22 cellular contexts compared by ENCODE assay signal in the genomic region with DNA sequence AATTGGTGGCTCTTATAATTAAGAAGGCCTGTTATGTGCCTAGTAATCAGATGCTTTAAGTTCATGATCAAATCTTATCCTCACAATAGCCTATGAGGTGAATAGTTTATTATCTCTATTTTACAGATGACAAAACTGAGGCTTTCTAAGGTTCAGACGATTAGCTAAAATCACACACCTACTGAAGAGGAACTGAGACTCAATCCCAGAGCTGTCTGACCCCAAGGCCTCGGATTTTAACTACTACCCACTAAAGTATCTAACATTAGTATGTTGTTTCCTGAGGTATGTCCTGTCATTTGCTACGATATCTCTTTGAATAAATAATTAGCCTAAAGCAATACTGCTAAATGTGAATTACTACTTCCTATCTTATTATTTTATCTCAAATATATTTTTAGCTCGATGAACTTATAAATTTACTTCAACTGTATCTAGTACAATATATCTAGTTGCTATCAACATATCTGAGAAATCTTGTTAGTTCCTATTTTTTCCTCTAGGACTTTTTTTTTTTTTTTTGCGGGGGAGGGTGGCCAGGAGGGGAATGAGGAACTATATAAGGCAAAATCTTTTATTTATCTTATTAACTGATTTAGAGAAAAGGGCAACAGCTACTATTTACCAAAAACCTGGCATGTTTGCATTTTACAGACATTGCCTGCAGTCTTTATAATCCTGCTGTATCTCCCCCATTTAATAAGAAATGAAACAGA.
DNase-seq lines count a peak whose midpoint lies in the region; ATAC-seq, FAIRE-seq and TF ChIP-seq lines count a peak whose summit lies in the region.
"Had no signal": no experiment of that assay in that cellular context is flagged by ENCODE, and none has a peak within 500 bp of the region (broad histone marks: within the 10 kb centered on the region; RNA-seq: fewer than 3 reads in every experiment).

No MANE protein-coding gene starts in this region.

- 76% methylated on average over 5 of the region's 5 CpGs for WGBS in esophagus muscularis mucosa

- H3K4me1 ChIP-seq in esophagus muscularis mucosa = peaks cover 0 to 6% (median 3%) of the 10 kb centered on the region in 4 donors

- H3K9me3 Mint-ChIP-seq in activated CD8-positive, alpha-beta memory T cell treated with anti-CD3 and anti-CD28 coated beads, Interleukin-2, amount 10 ng/mL, durations not matched to agents 7 days and 5 days (ENCODE audit: low read depth) = peaks cover 2% of the 10 kb centered on the region
- H3K9me3 Mint-ChIP-seq: dendritic cell treated with granulocyte-macrophage colony-stimulating factor and Interleukin-4, amounts not matched to agents 40 ng/mL and 50 ng/mL, for 4 days had no signal

- H3K36me3 ChIP-seq in esophagus muscularis mucosa = peaks cover 0 to 2% (median under 1%) of the 10 kb centered on the region in 4 donors
- H3K36me3 ChIP-seq: brain microvascular endothelial cell, suprapubic skin had no signal

- H3K9me3 ChIP-seq in esophagus muscularis mucosa = no peaks in the 10 kb centered on the region
- H3K9me3 ChIP-seq: sigmoid colon, suprapubic skin had no signal

- H3K4me3 Mint-ChIP-seq in activated CD8-positive, alpha-beta memory T cell treated with anti-CD3 and anti-CD28 coated beads, Interleukin-2, amount 10 ng/mL, durations not matched to agents 7 days and 5 days = no peak overlapping the region
- H3K4me3 Mint-ChIP-seq: activated CD4-positive, alpha-beta T cell treated with anti-CD3 and anti-CD28 coated beads, Interleukin-2, amount 10 ng/mL, durations not matched to agents 24 days and 14 days; activated naive CD8-positive, alpha-beta T cell treated with anti-CD3 and anti-CD28 coated beads for 36 hours; activated T-cell treated with anti-CD3 and anti-CD28 coated beads, Interleukin-2, amount 50 U/mL, for 24 hours; dendritic cell treated with granulocyte-macrophage colony-stimulating factor and Interleukin-4, amounts not matched to agents 40 ng/mL and 50 ng/mL, for 4 days had no signal

- TF ChIP-seq CTCF in GM20000 (IDR thresholded peaks at IDR 0.05; ENCODE audit: extremely low read depth, missing control alignments) (no peak), esophagus muscularis mucosa (IDR thresholded peaks at IDR 0.05) (no peak)

- FAIRE-seq in GM12891 (lab: Jason Lieb, UNC) = no peak
- FAIRE-seq: D721Med had no signal

- H3K27ac ChIP-seq in esophagus muscularis mucosa (replicated peaks in 1 of 4) = no peak overlapping the region
- H3K27ac ChIP-seq: brain microvascular endothelial cell, sigmoid colon, suprapubic skin had no signal

- no peak for TF ChIP-seq POLR2A in GM12891 (IDR thresholded peaks at IDR 0.05; ENCODE audit: low read depth, low read length)
- TF ChIP-seq POLR2A in esophagus muscularis mucosa (IDR thresholded peaks at IDR 0.05; ENCODE audit: low read depth) = no peak

- H3K27ac Mint-ChIP-seq in activated CD8-positive, alpha-beta memory T cell treated with anti-CD3 and anti-CD28 coated beads, Interleukin-2, amount 10 ng/mL, durations not matched to agents 7 days and 5 days = no peak overlapping the region
- H3K27ac Mint-ChIP-seq: activated CD4-positive, alpha-beta T cell treated with anti-CD3 and anti-CD28 coated beads, Interleukin-2, amount 10 ng/mL, durations not matched to agents 24 days and 14 days; activated naive CD8-positive, alpha-beta T cell treated with anti-CD3 and anti-CD28 coated beads for 36 hours had no signal

- in situ Hi-C loops in KBM-7 (cut with MboI; ENCODE audit: low pct_unique_long_range_greater_than_20kb, low sequenced_read_pairs) = loop anchor here (25.0 kb wide), 1 partner anchor 205 kb away; no protein-coding TSS in a partner anchor

- intact Hi-C loops in esophagus muscularis mucosa (cut with DNase I) = no loop called here

- H3K27me3 Mint-ChIP-seq in activated CD8-positive, alpha-beta memory T cell treated with anti-CD3 and anti-CD28 coated beads, Interleukin-2, amount 10 ng/mL, durations not matched to agents 7 days and 5 days = no peaks in the 10 kb centered on the region
- H3K27me3 Mint-ChIP-seq: activated CD4-positive, alpha-beta T cell treated with anti-CD3 and anti-CD28 coated beads, Interleukin-2, amount 10 ng/mL, durations not matched to agents 24 days and 14 days; activated naive CD8-positive, alpha-beta T cell treated with anti-CD3 and anti-CD28 coated beads for 36 hours; activated T-cell treated with anti-CD3 and anti-CD28 coated beads, Interleukin-2, amount 50 U/mL, for 24 hours; dendritic cell treated with granulocyte-macrophage colony-stimulating factor and Interleukin-4, amounts not matched to agents 40 ng/mL and 50 ng/mL, for 4 days had no signal

- H3K27me3 ChIP-seq in esophagus muscularis mucosa = no peaks in the 10 kb centered on the region
- H3K27me3 ChIP-seq: brain microvascular endothelial cell, sigmoid colon, suprapubic skin had no signal

- CTCF ChIA-PET in activated CD8-positive, alpha-beta memory T cell treated with anti-CD3 and anti-CD28 coated beads, Interleukin-2, amount 10 ng/mL, durations not matched to agents 7 days and 5 days (lab: Charles Lee) = interaction anchor here (1.1 kb wide), 1 partner anchor 198 kb away, joined by 3 read pairs; no protein-coding TSS in a partner anchor

- TF ChIP-seq EP300 in esophagus muscularis mucosa (IDR thresholded peaks at IDR 0.05) = no peak

- peaks cover 58% of the 10 kb centered on the region for H3K4me1 Mint-ChIP-seq in activated CD8-positive, alpha-beta memory T cell treated with anti-CD3 and anti-CD28 coated beads, Interleukin-2, amount 10 ng/mL, durations not matched to agents 7 days and 5 days

- no peak for DNase-seq in GM12891 (ENCODE audit: insufficient read length, low spot score)
- peak; percentile 25 for DNase-seq in GM20000 (ENCODE audit: low spot score)
- DNase-seq in KBM-7 = peak; percentile 68
- DNase-seq in esophagus muscularis mucosa (ENCODE audit: extremely low spot score) = no peak
- no peak for DNase-seq in activated CD4-positive, alpha-beta T cell treated with anti-CD3 and anti-CD28 coated beads, Interleukin-2, amount 50 U/mL, for 48 hours
- no peak for DNase-seq in activated CD8-positive, alpha-beta memory T cell treated with anti-CD3 and anti-CD28 coated beads, Interleukin-2, amount 10 ng/mL, durations not matched to agents 7 days and 5 days
- DNase-seq: activated CD4-positive, alpha-beta T cell treated with anti-CD3 and anti-CD28 coated beads, Interleukin-2, amount 10 ng/mL, durations not matched to agents 24 days and 14 days; activated naive CD8-positive, alpha-beta T cell treated with anti-CD3 and anti-CD28 coated beads for 36 hours; activated T-cell treated with anti-CD3 and anti-CD28 coated beads, Interleukin-2, amount 50 U/mL, for 24 hours; brain microvascular endothelial cell; GDM1; KG1; NCI-H1092 treated with DMSO at 0.1 percent for 48 hours; NCI-H748 treated with DMSO at 0.1 percent for 48 hours; sigmoid colon; stimulated activated CD4-positive, alpha-beta T cell treated with anti-CD3 and anti-CD28 coated beads, Interleukin-2, amount 100 ng/mL, for 48 hours had no signal

- ATAC-seq in HG02840 (IDR thresholded peaks at IDR 0.05; ENCODE audit: low FRiP score, unreplicated experiment) (peak; percentile 47), SK-N-SH treated with all-trans-retinoic acid at 6 μM for 48 hours (no peak)
- ATAC-seq in activated CD8-positive, alpha-beta memory T cell treated with anti-CD3 and anti-CD28 coated beads, Interleukin-2, amount 10 ng/mL, durations not matched to agents 7 days and 5 days = no peak
- ATAC-seq: Panc1 had no signal

- peaks cover 27% of the 10 kb centered on the region for H3K36me3 Mint-ChIP-seq in activated CD8-positive, alpha-beta memory T cell treated with anti-CD3 and anti-CD28 coated beads, Interleukin-2, amount 10 ng/mL, durations not matched to agents 7 days and 5 days

- no peak overlapping the region for H3K4me3 ChIP-seq in esophagus muscularis mucosa
- H3K4me3 ChIP-seq: sigmoid colon, suprapubic skin had no signal

TF ChIP-seq in GM12891, 5 proteins besides CTCF, POLR2A, EP300 and RAD21:
- TF ChIP-seq SPI1 (IDR thresholded peaks at IDR 0.05; ENCODE audit: low read depth, low read length) (peak; percentile 91), POLR2AphosphoS5 (IDR thresholded peaks at IDR 0.05; ENCODE audit: low read depth, low read length) (no peak), PAX5 (IDR thresholded peaks at IDR 0.05; ENCODE audit: insufficient read depth, low read length, severe bottlenecking) (no peak)

TF ChIP-seq in SK-N-SH treated with all-trans-retinoic acid at 6 μM for 48 hours, 23 proteins besides CTCF, POLR2A, EP300 and RAD21 (continues in another document):
- TF ChIP-seq CREB5 (CRISPR knock-in tag; IDR thresholded peaks at IDR 0.05; ENCODE audit: low read depth) (no peak), RARB (CRISPR knock-in tag; IDR thresholded peaks at IDR 0.05) (no peak), ZFP3 (CRISPR knock-in tag; IDR thresholded peaks at IDR 0.05) (no peak), TCF4 (CRISPR knock-in tag; IDR thresholded peaks at IDR 0.05; ENCODE audit: borderline replicate concordance) (no peak), POU6F1 (CRISPR knock-in tag; IDR thresholded peaks at IDR 0.05; ENCODE audit: borderline replicate concordance, low read depth) (no peak), ZFP30 (CRISPR knock-in tag; IDR thresholded peaks at IDR 0.05) (no peak), ZNF565 (CRISPR knock-in tag; conservative IDR thresholded peaks at IDR 0.05; ENCODE audit: low read depth) (no peak), SNAI2 (CRISPR knock-in tag; IDR thresholded peaks at IDR 0.05) (no peak), ZNF70 (CRISPR knock-in tag; IDR thresholded peaks at IDR 0.05) (no peak)

Comparison
In these comparisons a context has a peak if more than half of its experiments do, and no peak if none do; other contexts are left out.
1. DNase-seq: peak in GM20000 (single experiment) and KBM-7 (single experiment); none in GM12891 (single experiment), esophagus muscularis mucosa (single experiment), activated CD4-positive, alpha-beta T cell treated with anti-CD3 and anti-CD28 coated beads, Interleukin-2, amount 50 U/mL, for 48 hours (0 of 2) and activated CD8-positive, alpha-beta memory T cell treated with anti-CD3 and anti-CD28 coated beads, Interleukin-2, amount 10 ng/mL, durations not matched to agents 7 days and 5 days (single experiment).